8 cellular contexts compared by ENCODE assay signal in genomic region chr7:116122972-116123595, GRCh38.
DNase-seq lines count a peak whose midpoint lies in the region; ATAC-seq, FAIRE-seq and TF ChIP-seq lines count a peak whose summit lies in the region.

No MANE protein-coding gene starts in this region.

- H3K4me1 ChIP-seq in BE2C (no peaks in the 10 kb centered on the region), MM.1S (ENCODE audit: low read length) (no peaks in the 10 kb centered on the region), adipocyte (ENCODE audit: control insufficient read depth, insufficient read depth, low read length) (peaks cover 4% of the 10 kb centered on the region), kidney (ENCODE audit: control insufficient read depth in 1 of 2, insufficient read depth in 1 of 2, low read depth in 1 of 2, low read length in 2 of 2) (no peaks in the 10 kb centered on the region)

- no peak overlapping the region for H2AFZ ChIP-seq in MM.1S (ENCODE audit: low read length)

- no peaks in the 10 kb centered on the region for H3K79me2 ChIP-seq in MM.1S (ENCODE audit: low read length)

- intact Hi-C loops in kidney (cut with DNase I): no loop called here

- ATAC-seq in GM18867 (IDR thresholded peaks at IDR 0.05; ENCODE audit: unreplicated experiment) (peak; percentile 53), esophagus mucosa (no peak), HG03439 (IDR thresholded peaks at IDR 0.05; ENCODE audit: unreplicated experiment) (no peak)

- H4K20me1 ChIP-seq in MM.1S (ENCODE audit: insufficient read depth, low read length): no peaks in the 10 kb centered on the region

- no peak overlapping the region for H3K4me2 ChIP-seq in MM.1S (ENCODE audit: low read depth, low read length)

- H3K9me3 ChIP-seq in BE2C (no peaks in the 10 kb centered on the region), MM.1S (replicated peaks; ENCODE audit: insufficient read depth, low read length) (no peaks in the 10 kb centered on the region), adipocyte (ENCODE audit: control insufficient read depth, low read length) (peaks cover 5% of the 10 kb centered on the region), kidney (ENCODE audit: control insufficient read depth in 1 of 2, low read length in 2 of 2) (no peaks in the 10 kb centered on the region)

- H3K9me2 ChIP-seq in MM.1S (replicated peaks; ENCODE audit: insufficient read depth, low read length): no peaks in the 10 kb centered on the region

- H3K9ac ChIP-seq in MM.1S (ENCODE audit: low read length) (no peak overlapping the region), adipocyte (ENCODE audit: low read length) (no peak overlapping the region), kidney (ENCODE audit: low read length in 2 of 2) (no peak overlapping the region)

- H3K27me3 ChIP-seq in BE2C (no peaks in the 10 kb centered on the region), MM.1S (replicated peaks; ENCODE audit: insufficient read depth, low read length) (no peaks in the 10 kb centered on the region), adipocyte (replicated peaks; ENCODE audit: control insufficient read depth, insufficient read depth, low read length) (no peaks in the 10 kb centered on the region)

- DNase-seq in BE2C (no peak), MM.1S (peak; percentile 65), adipocyte (ENCODE audit: low read depth) (peak; percentile 82), kidney (no peak), NCI-H2227 (lab: John Stamatoyannopoulos, UW; ENCODE audit: unreplicated experiment) (no peak)

- peak; percentile 47 for FAIRE-seq in kidney (lab: Jason Lieb, UNC)

- no peaks in the 10 kb centered on the region for H3F3A ChIP-seq in MM.1S (ENCODE audit: insufficient read depth, low read length)

- H3K4me3 ChIP-seq in BE2C (ENCODE audit: low read depth, low read length) (no peak overlapping the region), MM.1S (ENCODE audit: low read length) (no peak overlapping the region), adipocyte (ENCODE audit: low read length) (no peak overlapping the region), kidney (ENCODE audit: low read length in 2 of 2) (peak overlapping the region in 1 of 2 donors; percentile 11)

- H3K36me3 ChIP-seq in BE2C (no peaks in the 10 kb centered on the region), MM.1S (replicated peaks; ENCODE audit: insufficient read depth, low read length) (no peaks in the 10 kb centered on the region), adipocyte (ENCODE audit: control insufficient read depth, insufficient read depth, low read length, severe bottlenecking) (no peaks in the 10 kb centered on the region), kidney (ENCODE audit: control insufficient read depth in 1 of 2, insufficient read depth in 2 of 2, low read length in 2 of 2) (no peaks in the 10 kb centered on the region)

- no peak overlapping the region for H3K27ac ChIP-seq in MM.1S (ENCODE audit: low read length)
- H3K27ac ChIP-seq in kidney (ENCODE audit: low read depth in 2 of 2, low read length in 2 of 2): no peak overlapping the region

- TF ChIP-seq CTCF in BE2C (IDR thresholded peaks at IDR 0.05; ENCODE audit: low read depth, low read length): peak; percentile 47
- TF ChIP-seq CTCF in MM.1S (IDR thresholded peaks at IDR 0.05; ENCODE audit: low read length): peak; percentile 83
- peak; percentile 46 for TF ChIP-seq CTCF in kidney (IDR thresholded peaks at IDR 0.05; ENCODE audit: borderline replicate concordance, extremely low read depth, insufficient read depth)

Comparison
In these comparisons a context has a peak if more than half of its experiments do, and no peak if none do; other contexts are left out.
1. DNase-seq: peak in MM.1S (single experiment) and adipocyte (single experiment); none in BE2C (single experiment), kidney (single experiment) and NCI-H2227 (single experiment).
2. Peak in every context shown above with its lines, with median percentiles within 50 percentile points of each other: CTCF ChIP-seq.